19 cellular contexts compared by ENCODE assay signal in the genomic region with DNA sequence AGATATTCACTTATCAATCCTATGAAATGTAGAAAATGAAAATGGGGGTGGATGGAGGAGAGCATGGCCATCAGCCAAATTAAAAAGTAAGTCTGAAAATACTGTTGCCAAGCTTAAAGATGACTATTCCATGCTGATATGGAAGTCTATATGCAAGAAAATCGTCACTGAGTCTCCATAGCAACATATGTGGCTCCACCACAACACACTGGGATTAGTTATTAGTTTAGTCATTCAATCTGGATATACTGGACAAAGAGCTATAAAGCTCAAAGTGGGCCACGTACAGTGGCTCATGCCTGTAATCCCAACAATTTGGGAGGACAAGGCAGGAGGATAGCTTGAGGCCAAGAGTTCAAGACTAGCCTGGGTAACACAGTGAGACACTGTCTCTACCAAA.
"Had no signal": no experiment of that assay in that cellular context is flagged by ENCODE, and none has a peak within 500 bp of the region (broad histone marks: within the 10 kb centered on the region; RNA-seq: fewer than 3 reads in every experiment).

No MANE protein-coding gene starts in this region.

- H3K4me3 Mint-ChIP-seq: activated CD4-positive, alpha-beta T cell treated with anti-CD3 and anti-CD28 coated beads, Interleukin-2, amount 10 ng/mL, durations not matched to agents 7 days and 5 days; activated naive CD4-positive, alpha-beta T cell treated with anti-CD3 and anti-CD28 coated beads, Interleukin-2, amount 50 U/mL, for 24 hours; neural crest cell had no signal

- FAIRE-seq: astrocyte, endothelial cell of umbilical vein had no signal

- H3K36me3 Mint-ChIP-seq: activated naive CD4-positive, alpha-beta T cell treated with anti-CD3 and anti-CD28 coated beads, Interleukin-2, amount 50 U/mL, for 24 hours had no signal

- H3K4me3 ChIP-seq: cardiac muscle cell had no signal

- H3K27ac ChIP-seq: cardiac muscle cell had no signal

- H3K9me3 Mint-ChIP-seq: activated CD4-positive, alpha-beta T cell treated with anti-CD3 and anti-CD28 coated beads, Interleukin-2, amount 10 ng/mL, durations not matched to agents 7 days and 5 days; activated naive CD4-positive, alpha-beta T cell treated with anti-CD3 and anti-CD28 coated beads, Interleukin-2, amount 50 U/mL, for 24 hours; neural crest cell had no signal

- DNase-seq: activated CD4-positive, alpha-beta T cell treated with anti-CD3 and anti-CD28 coated beads, Interleukin-2, amount 10 ng/mL, durations not matched to agents 7 days and 5 days; activated CD8-positive, alpha-beta memory T cell treated with anti-CD3 and anti-CD28 coated beads, Interleukin-2, amount 50 U/mL, for 4 hours; activated gamma-delta T cell; activated T-cell treated with anti-CD3 and anti-CD28 coated beads, Interleukin-2, amount 50 U/mL, for 48 hours; dermis blood vessel endothelial cell; effector memory CD4-positive, alpha-beta T cell; foreskin melanocyte; left ventricle myocardium superior; stimulated activated CD4-positive, alpha-beta T cell treated with anti-CD3 and anti-CD28 coated beads, Interleukin-12 subunit alpha, Interleukin-12 subunit beta, amount 100 ng/mL, for 4 hours; stimulated activated CD4-positive, alpha-beta T cell treated with anti-CD3 and anti-CD28 coated beads, Interleukin-1b, Interleukin-23, amount 100 ng/mL, for 48 hours; stimulated activated CD8-positive, alpha-beta memory T cell treated with anti-CD3 and anti-CD28 coated beads, Interleukin-4, amount 100 ng/mL, for 48 hours; stimulated activated naive CD4-positive, alpha-beta T cell; T1000 had no signal

- H3K36me3 ChIP-seq: cardiac muscle cell had no signal

- H3K27ac Mint-ChIP-seq: activated CD4-positive, alpha-beta T cell treated with anti-CD3 and anti-CD28 coated beads, Interleukin-2, amount 10 ng/mL, durations not matched to agents 7 days and 5 days; activated naive CD4-positive, alpha-beta T cell treated with anti-CD3 and anti-CD28 coated beads, Interleukin-2, amount 50 U/mL, for 24 hours had no signal

- ATAC-seq: activated CD4-positive, CD25-positive, alpha-beta regulatory T cell treated with anti-CD3 and anti-CD28 coated beads, Interleukin-2, amount 50 U/mL, for 24 hours; left ventricle myocardium superior had no signal

- H3K4me1 Mint-ChIP-seq: activated CD4-positive, alpha-beta T cell treated with anti-CD3 and anti-CD28 coated beads, Interleukin-2, amount 10 ng/mL, durations not matched to agents 7 days and 5 days; activated naive CD4-positive, alpha-beta T cell treated with anti-CD3 and anti-CD28 coated beads, Interleukin-2, amount 50 U/mL, for 24 hours had no signal
